41 cellular contexts compared by ENCODE assay signal in the genomic region with DNA sequence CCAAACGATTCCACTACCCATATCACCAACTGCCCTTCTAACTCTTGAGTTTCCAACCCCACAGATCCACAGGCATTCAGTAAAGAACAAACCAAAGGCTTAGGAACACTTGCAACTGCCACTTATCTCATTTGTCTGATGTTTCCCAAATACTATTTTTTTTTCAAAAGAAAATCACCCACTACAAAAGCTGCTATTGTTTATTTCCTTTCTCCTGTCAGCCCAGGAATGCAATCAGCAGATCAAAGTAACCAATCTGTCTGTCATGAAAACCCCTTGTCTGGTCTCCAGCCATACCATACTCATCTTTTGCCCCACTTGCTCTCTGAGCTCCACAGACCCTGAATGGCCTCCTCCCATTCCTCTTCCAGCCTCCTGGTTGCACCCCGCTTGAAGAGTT. TPM values are rescaled to one million over a fixed set of nuclear protein-coding genes. Genes with fewer than 3 reads are reported as not detected.
"Had no signal": no experiment of that assay in that cellular context is flagged by ENCODE, and none has a peak within 500 bp of the region (broad histone marks: within the 10 kb centered on the region; RNA-seq: fewer than 3 reads in every experiment).

No MANE protein-coding gene starts in this region.

- H3K27me3 ChIP-seq: adrenal gland, body of pancreas, brain microvascular endothelial cell, breast epithelium had no signal

- ATAC-seq: activated CD4-positive, alpha-beta T cell treated with anti-CD3 and anti-CD28 coated beads for 36 hours; activated CD4-positive, CD25-positive, alpha-beta regulatory T cell treated with anti-CD3 and anti-CD28 coated beads, Interleukin-2, amount 50 U/mL, for 24 hours; activated CD8-positive, alpha-beta T cell treated with anti-CD3 and anti-CD28 coated beads for 36 hours; activated naive CD4-positive, alpha-beta T cell treated with anti-CD3 and anti-CD28 coated beads, Interleukin-2, amount 50 U/mL, for 72 hours; activated T-cell treated with anti-CD3 and anti-CD28 coated beads, Interleukin-2, amount 50 U/mL, for 4 hours; activated T-cell treated with anti-CD3 and anti-CD28 coated beads, Interleukin-2, amount 50 U/mL, for 72 hours; activated T-helper 17 cell treated with anti-CD3 and anti-CD28 coated beads, Interleukin-2, amount 50 U/mL, for 72 hours; body of pancreas had no signal

- H3K9me3 ChIP-seq: adrenal gland, body of pancreas, breast epithelium had no signal

- H3K4me3 Mint-ChIP-seq: activated B cell treated with CpG ODN at 0.5 μM for 24 hours; activated CD4-positive, alpha-beta memory T cell treated with anti-CD3 and anti-CD28 coated beads for 36 hours; activated CD4-positive, alpha-beta T cell treated with anti-CD3 and anti-CD28 coated beads for 36 hours; activated CD4-positive, alpha-beta T cell treated with anti-CD3 and anti-CD28 coated beads, Interleukin-2, amount 10 ng/mL, durations not matched to agents 24 days and 14 days; activated CD8-positive, alpha-beta T cell treated with anti-CD3 and anti-CD28 coated beads for 36 hours; activated naive CD4-positive, alpha-beta T cell treated with anti-CD3 and anti-CD28 coated beads for 36 hours; activated naive CD8-positive, alpha-beta T cell treated with anti-CD3 and anti-CD28 coated beads for 36 hours; activated T-cell treated with anti-CD3 and anti-CD28 coated beads, Interleukin-2, amount 50 U/mL, for 4 hours; activated T-cell treated with anti-CD3 and anti-CD28 coated beads, Interleukin-2, amount 50 U/mL, for 72 hours; activated T-helper 1 cell treated with anti-CD3 and anti-CD28 coated beads, Interleukin-12 subunit alpha, Interleukin-12 subunit beta, Interleukin-2, Interleukin-4 antibody, amounts not matched to agents 30 ng/mL and 10 ng/mL and 1 ng/mL, durations not matched to agents 14 hours and 24 hours and 36 hours; activated T-helper 17 cell treated with anti-CD3 and anti-CD28 coated beads, Interleukin-2, amount 50 U/mL, for 72 hours; T-helper 2 cell treated with Interferon-gamma antibody and Interleukin-4, amounts not matched to agents 5 μg/mL and 100 μg/mL, for 36 hours had no signal

- H3K27ac ChIP-seq: adrenal gland, body of pancreas, brain microvascular endothelial cell, breast epithelium, VCaP had no signal

- H3K36me3 Mint-ChIP-seq: activated CD4-positive, alpha-beta memory T cell treated with anti-CD3 and anti-CD28 coated beads for 36 hours; activated naive CD4-positive, alpha-beta T cell treated with anti-CD3 and anti-CD28 coated beads, Interleukin-2, amount 50 U/mL, for 72 hours; activated naive CD8-positive, alpha-beta T cell treated with anti-CD3 and anti-CD28 coated beads for 36 hours had no signal

- H3K36me3 ChIP-seq: adrenal gland, brain microvascular endothelial cell, breast epithelium had no signal

- H3K4me1 ChIP-seq: adrenal gland, body of pancreas, breast epithelium had no signal

- H3K27me3 Mint-ChIP-seq: activated B cell treated with CpG ODN at 0.5 μM for 24 hours; activated CD4-positive, alpha-beta T cell treated with anti-CD3 and anti-CD28 coated beads for 36 hours; activated CD8-positive, alpha-beta T cell treated with anti-CD3 and anti-CD28 coated beads for 36 hours; activated naive CD8-positive, alpha-beta T cell treated with anti-CD3 and anti-CD28 coated beads for 36 hours had no signal

- DNase-seq: activated B cell treated with CpG ODN at 0.5 μM for 24 hours; activated CD4-positive, alpha-beta memory T cell treated with anti-CD3 and anti-CD28 coated beads for 36 hours; activated CD4-positive, alpha-beta T cell treated with anti-CD3 and anti-CD28 coated beads for 1 hour; activated CD4-positive, alpha-beta T cell treated with anti-CD3 and anti-CD28 coated beads for 36 hours; activated CD4-positive, alpha-beta T cell treated with anti-CD3 and anti-CD28 coated beads, Interleukin-2, amount 10 ng/mL, durations not matched to agents 24 days and 14 days; activated CD4-positive, alpha-beta T cell treated with anti-CD3 and anti-CD28 coated beads, Interleukin-2, amount 50 U/mL, for 1 hour; activated CD4-positive, alpha-beta T cell treated with anti-CD3 and anti-CD28 coated beads, Interleukin-2, amount 50 U/mL, for 4 hours; activated CD8-positive, alpha-beta memory T cell treated with anti-CD3 and anti-CD28 coated beads, Interleukin-2, amount 50 U/mL, for 4 hours; activated CD8-positive, alpha-beta T cell treated with anti-CD3 and anti-CD28 coated beads for 36 hours; activated effector memory CD4-positive, alpha-beta T cell treated with anti-CD3 and anti-CD28 coated beads, Interleukin-2, amount 50 U/mL, for 16 hours; activated gamma-delta T cell treated with Interleukin-2 at 50 U/mL for 16 hours; activated naive CD4-positive, alpha-beta T cell; activated naive CD4-positive, alpha-beta T cell treated with anti-CD3 and anti-CD28 coated beads for 36 hours; activated naive CD4-positive, alpha-beta T cell treated with anti-CD3 and anti-CD28 coated beads, Interleukin-2, amount 50 U/mL, for 16 hours; activated naive CD8-positive, alpha-beta T cell treated with anti-CD3 and anti-CD28 coated beads for 36 hours; activated T-cell treated with anti-CD3 and anti-CD28 coated beads for 4 hours; activated T-cell treated with anti-CD3 and anti-CD28 coated beads, Interleukin-2, amount 50 U/mL, for 1 hour; activated T-cell treated with anti-CD3 and anti-CD28 coated beads, Interleukin-2, amount 50 U/mL, for 4 hours; activated T-cell treated with anti-CD3 and anti-CD28 coated beads, Interleukin-2, amount 50 U/mL, for 72 hours; adrenal gland; amniotic stem cell; aorta; body of pancreas; brain microvascular endothelial cell; central memory CD4-positive, alpha-beta T cell; T-helper 2 cell; T-helper 9 cell had no signal

- FAIRE-seq: astrocyte, colon, TTC549 had no signal

- H3K27ac Mint-ChIP-seq: activated B cell treated with CpG ODN at 0.5 μM for 24 hours; activated CD4-positive, alpha-beta memory T cell treated with anti-CD3 and anti-CD28 coated beads for 36 hours; activated CD4-positive, alpha-beta T cell treated with anti-CD3 and anti-CD28 coated beads for 36 hours; activated CD4-positive, alpha-beta T cell treated with anti-CD3 and anti-CD28 coated beads, Interleukin-2, amount 10 ng/mL, durations not matched to agents 24 days and 14 days; activated CD8-positive, alpha-beta T cell treated with anti-CD3 and anti-CD28 coated beads for 36 hours; activated naive CD4-positive, alpha-beta T cell treated with anti-CD3 and anti-CD28 coated beads for 36 hours; activated naive CD4-positive, alpha-beta T cell treated with anti-CD3 and anti-CD28 coated beads, Interleukin-2, amount 50 U/mL, for 72 hours; activated naive CD8-positive, alpha-beta T cell treated with anti-CD3 and anti-CD28 coated beads for 36 hours; activated T-cell treated with anti-CD3 and anti-CD28 coated beads, Interleukin-2, amount 50 U/mL, for 72 hours; activated T-helper 1 cell treated with anti-CD3 and anti-CD28 coated beads, Interleukin-12 subunit alpha, Interleukin-12 subunit beta, Interleukin-2, Interleukin-4 antibody, amounts not matched to agents 30 ng/mL and 10 ng/mL and 1 ng/mL, durations not matched to agents 14 hours and 24 hours and 36 hours; activated T-helper 17 cell treated with anti-CD3 and anti-CD28 coated beads, Interleukin-2, amount 50 U/mL, for 72 hours; T-helper 2 cell treated with Interferon-gamma antibody and Interleukin-4, amounts not matched to agents 5 μg/mL and 100 μg/mL, for 36 hours had no signal

- H3K4me1 Mint-ChIP-seq: activated CD4-positive, alpha-beta T cell treated with anti-CD3 and anti-CD28 coated beads for 36 hours; activated CD4-positive, alpha-beta T cell treated with anti-CD3 and anti-CD28 coated beads, Interleukin-2, amount 10 ng/mL, durations not matched to agents 24 days and 14 days; activated naive CD8-positive, alpha-beta T cell treated with anti-CD3 and anti-CD28 coated beads for 36 hours; activated T-helper 17 cell treated with anti-CD3 and anti-CD28 coated beads, Interleukin-2, amount 50 U/mL, for 72 hours had no signal

- H3K4me3 ChIP-seq: adrenal gland, body of pancreas, breast epithelium had no signal

RNA-seq across cellular contexts. Expression of a gene that starts 8.8 kb away (rescaled TPM):
- total RNA-seq: activated B cell treated with CpG ODN at 0.5 μM for 24 hours; activated CD4-positive, alpha-beta memory T cell treated with anti-CD3 and anti-CD28 coated beads for 36 hours; activated CD4-positive, alpha-beta T cell treated with anti-CD3 and anti-CD28 coated beads for 36 hours; activated CD4-positive, alpha-beta T cell treated with anti-CD3 and anti-CD28 coated beads, Interleukin-2, amount 10 ng/mL, durations not matched to agents 24 days and 14 days; activated CD8-positive, alpha-beta memory T cell treated with anti-CD3 and anti-CD28 coated beads for 36 hours; activated CD8-positive, alpha-beta T cell treated with anti-CD3 and anti-CD28 coated beads for 36 hours; activated naive CD4-positive, alpha-beta T cell treated with anti-CD3 and anti-CD28 coated beads for 36 hours; activated naive CD4-positive, alpha-beta T cell treated with anti-CD3 and anti-CD28 coated beads, Interleukin-2, amount 50 U/mL, for 72 hours; activated naive CD8-positive, alpha-beta T cell treated with anti-CD3 and anti-CD28 coated beads for 36 hours; activated T-cell treated with anti-CD3 and anti-CD28 coated beads, Interleukin-2, amount 50 U/mL, for 4 hours; activated T-cell treated with anti-CD3 and anti-CD28 coated beads, Interleukin-2, amount 50 U/mL, for 72 hours; activated T-helper 1 cell treated with anti-CD3 and anti-CD28 coated beads, Interleukin-12 subunit alpha, Interleukin-12 subunit beta, Interleukin-2, Interleukin-4 antibody, amounts not matched to agents 30 ng/mL and 10 ng/mL and 1 ng/mL, durations not matched to agents 14 hours and 24 hours and 36 hours; adrenal gland; aorta; astrocyte; body of pancreas; breast epithelium; cardiac septum; cerebellum; T-helper 1 cell treated with Interleukin-12 subunit alpha and Interleukin-12 subunit beta and Interleukin-4 antibody, amounts not matched to agents 30 ng/mL and 1 ng/mL, for 36 hours had no signal
- polyA plus RNA-seq: adrenal gland, aorta had no signal

RNA-seq across cellular contexts. Expression of a gene that starts 29.5 kb away (rescaled TPM):
- total RNA-seq: activated B cell treated with CpG ODN at 0.5 μM for 24 hours; activated CD4-positive, alpha-beta memory T cell treated with anti-CD3 and anti-CD28 coated beads for 36 hours; activated CD4-positive, alpha-beta T cell treated with anti-CD3 and anti-CD28 coated beads for 36 hours; activated CD4-positive, alpha-beta T cell treated with anti-CD3 and anti-CD28 coated beads, Interleukin-2, amount 10 ng/mL, durations not matched to agents 24 days and 14 days; activated CD8-positive, alpha-beta memory T cell treated with anti-CD3 and anti-CD28 coated beads for 36 hours; activated CD8-positive, alpha-beta T cell treated with anti-CD3 and anti-CD28 coated beads for 36 hours; activated naive CD4-positive, alpha-beta T cell treated with anti-CD3 and anti-CD28 coated beads for 36 hours; activated naive CD4-positive, alpha-beta T cell treated with anti-CD3 and anti-CD28 coated beads, Interleukin-2, amount 50 U/mL, for 72 hours; activated naive CD8-positive, alpha-beta T cell treated with anti-CD3 and anti-CD28 coated beads for 36 hours; activated T-cell treated with anti-CD3 and anti-CD28 coated beads, Interleukin-2, amount 50 U/mL, for 4 hours; activated T-cell treated with anti-CD3 and anti-CD28 coated beads, Interleukin-2, amount 50 U/mL, for 72 hours; activated T-helper 1 cell treated with anti-CD3 and anti-CD28 coated beads, Interleukin-12 subunit alpha, Interleukin-12 subunit beta, Interleukin-2, Interleukin-4 antibody, amounts not matched to agents 30 ng/mL and 10 ng/mL and 1 ng/mL, durations not matched to agents 14 hours and 24 hours and 36 hours; activated T-helper 17 cell treated with anti-CD3 and anti-CD28 coated beads, Interleukin-2, amount 50 U/mL, for 72 hours; adrenal gland; aorta; astrocyte; body of pancreas; breast epithelium; cardiac septum; cerebellum; T-helper 1 cell treated with Interleukin-12 subunit alpha and Interleukin-12 subunit beta and Interleukin-4 antibody, amounts not matched to agents 30 ng/mL and 1 ng/mL, for 36 hours had no signal
- polyA plus RNA-seq: adrenal gland, aorta had no signal

RNA-seq across cellular contexts. Expression of a gene that starts 42.7 kb away (rescaled TPM):
- total RNA-seq: activated B cell treated with CpG ODN at 0.5 μM for 24 hours; activated CD4-positive, alpha-beta memory T cell treated with anti-CD3 and anti-CD28 coated beads for 36 hours; activated CD4-positive, alpha-beta T cell treated with anti-CD3 and anti-CD28 coated beads for 36 hours; activated CD4-positive, alpha-beta T cell treated with anti-CD3 and anti-CD28 coated beads, Interleukin-2, amount 10 ng/mL, durations not matched to agents 24 days and 14 days; activated CD8-positive, alpha-beta memory T cell treated with anti-CD3 and anti-CD28 coated beads for 36 hours; activated CD8-positive, alpha-beta T cell treated with anti-CD3 and anti-CD28 coated beads for 36 hours; activated naive CD4-positive, alpha-beta T cell treated with anti-CD3 and anti-CD28 coated beads for 36 hours; activated naive CD4-positive, alpha-beta T cell treated with anti-CD3 and anti-CD28 coated beads, Interleukin-2, amount 50 U/mL, for 72 hours; activated naive CD8-positive, alpha-beta T cell treated with anti-CD3 and anti-CD28 coated beads for 36 hours; activated T-cell treated with anti-CD3 and anti-CD28 coated beads, Interleukin-2, amount 50 U/mL, for 4 hours; activated T-cell treated with anti-CD3 and anti-CD28 coated beads, Interleukin-2, amount 50 U/mL, for 72 hours; activated T-helper 1 cell treated with anti-CD3 and anti-CD28 coated beads, Interleukin-12 subunit alpha, Interleukin-12 subunit beta, Interleukin-2, Interleukin-4 antibody, amounts not matched to agents 30 ng/mL and 10 ng/mL and 1 ng/mL, durations not matched to agents 14 hours and 24 hours and 36 hours; activated T-helper 17 cell treated with anti-CD3 and anti-CD28 coated beads, Interleukin-2, amount 50 U/mL, for 72 hours; adrenal gland; aorta; astrocyte; body of pancreas; breast epithelium; cardiac septum; cerebellum; T-helper 1 cell treated with Interleukin-12 subunit alpha and Interleukin-12 subunit beta and Interleukin-4 antibody, amounts not matched to agents 30 ng/mL and 1 ng/mL, for 36 hours had no signal
- polyA plus RNA-seq: adrenal gland, aorta had no signal
